In the genomic region with DNA sequence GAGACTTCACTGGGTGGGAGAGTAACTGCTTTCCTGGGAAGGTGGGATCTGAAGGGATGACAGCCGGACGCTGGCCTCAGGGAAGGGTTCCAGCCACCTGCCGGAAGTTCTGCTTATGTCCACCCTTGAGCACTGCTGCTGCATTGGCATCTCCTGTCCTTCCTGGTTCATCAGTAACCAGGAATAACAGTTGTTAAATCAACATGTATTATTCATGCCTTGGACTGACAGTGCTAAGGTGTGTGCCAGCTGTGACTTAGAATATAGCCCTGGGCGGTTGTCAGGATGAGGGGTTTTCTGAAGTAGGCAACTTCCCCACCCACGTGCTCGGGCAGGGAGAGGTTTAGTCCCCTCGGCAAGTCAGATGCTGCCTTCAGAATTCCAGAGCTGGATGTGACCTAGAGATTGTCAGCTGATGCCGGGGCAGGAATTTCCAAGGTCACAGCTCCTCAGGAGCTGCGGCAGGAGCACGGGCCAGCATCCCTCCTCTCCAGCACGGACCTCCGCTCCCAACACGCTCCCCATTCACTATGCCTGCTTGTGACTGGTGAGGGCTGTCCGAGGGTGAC, we compare ENCODE assay signal across 30 cellular contexts. TPM values are rescaled to one million over a fixed set of nuclear protein-coding genes. Genes with fewer than 3 reads are reported as not detected.
DNase-seq lines count a peak whose midpoint lies in the region; ATAC-seq and TF ChIP-seq lines count a peak whose summit lies in the region.
"Had no signal": no experiment of that assay in that cellular context is flagged by ENCODE, and none has a peak within 500 bp of the region (broad histone marks: within the 10 kb centered on the region; RNA-seq: fewer than 3 reads in every experiment).

No MANE protein-coding gene starts in this region.

- intact Hi-C loops in prostate gland (cut with DNase I): no loop called here

- H3K27me3 Mint-ChIP-seq in endodermal cell (ENCODE audit: insufficient read depth): no peaks in the 10 kb centered on the region
- no peaks in the 10 kb centered on the region for H3K27me3 Mint-ChIP-seq in activated CD4-positive, alpha-beta T cell treated with anti-CD3 and anti-CD28 coated beads, Interleukin-2, amount 10 ng/mL, durations not matched to agents 7 days and 5 days

- H3K36me3 Mint-ChIP-seq in endodermal cell (ENCODE audit: low read depth): no peaks in the 10 kb centered on the region
- no peaks in the 10 kb centered on the region for H3K36me3 Mint-ChIP-seq in activated CD4-positive, alpha-beta T cell treated with anti-CD3 and anti-CD28 coated beads, Interleukin-2, amount 10 ng/mL, durations not matched to agents 7 days and 5 days (ENCODE audit: low read depth)
- H3K36me3 Mint-ChIP-seq: mesothelial cell of epicardium; naive thymus-derived CD4-positive, alpha-beta T cell; type B pancreatic cell had no signal

- H3K79me2 ChIP-seq in Karpas-422 (ENCODE audit: low read length): no peaks in the 10 kb centered on the region

- H3K36me3 ChIP-seq in H7 (replicated peaks; ENCODE audit: control insufficient read depth, insufficient read depth, low read length): no peaks in the 10 kb centered on the region
- H3K36me3 ChIP-seq in endodermal cell (ENCODE audit: control insufficient read depth, insufficient read depth, low read length): no peaks in the 10 kb centered on the region
- H3K36me3 ChIP-seq in prostate gland: no peaks in the 10 kb centered on the region
- no peaks in the 10 kb centered on the region for H3K36me3 ChIP-seq in Karpas-422 (ENCODE audit: insufficient read depth, low read length)
- H3K36me3 ChIP-seq: BE2C had no signal

- peaks cover 6% of the 10 kb centered on the region for H3K4me1 Mint-ChIP-seq in endodermal cell
- no peaks in the 10 kb centered on the region for H3K4me1 Mint-ChIP-seq in activated CD4-positive, alpha-beta T cell treated with anti-CD3 and anti-CD28 coated beads, Interleukin-2, amount 10 ng/mL, durations not matched to agents 7 days and 5 days

- ATAC-seq in left lobe of liver: peak; percentile 74
- ATAC-seq: HCT116; naive thymus-derived CD4-positive, alpha-beta T cell; Right ventricle myocardium inferior had no signal

- H3K9me3 ChIP-seq in endodermal cell (ENCODE audit: control insufficient read depth, low read length) (no peaks in the 10 kb centered on the region), prostate gland (no peaks in the 10 kb centered on the region), Karpas-422 (ENCODE audit: low read length) (no peaks in the 10 kb centered on the region)
- H3K9me3 ChIP-seq: BE2C had no signal

- H3K4me3 Mint-ChIP-seq in endodermal cell: no peak overlapping the region
- no peak overlapping the region for H3K4me3 Mint-ChIP-seq in activated CD4-positive, alpha-beta T cell treated with anti-CD3 and anti-CD28 coated beads, Interleukin-2, amount 10 ng/mL, durations not matched to agents 7 days and 5 days
- H3K4me3 Mint-ChIP-seq: activated T-cell treated with anti-CD3 and anti-CD28 coated beads, Interleukin-2, amount 50 U/mL, for 24 hours; mesothelial cell of epicardium; naive thymus-derived CD4-positive, alpha-beta T cell; type B pancreatic cell had no signal

- no peaks in the 10 kb centered on the region for H3K9me2 ChIP-seq in Karpas-422 (replicated peaks; ENCODE audit: insufficient read depth, low read length)

- H3K4me3 ChIP-seq in H7 (ENCODE audit: insufficient read depth, low read depth, low read length) (no peak overlapping the region), endodermal cell (ENCODE audit: low read length) (no peak overlapping the region), prostate gland (no peak overlapping the region), Karpas-422 (ENCODE audit: low read length) (no peak overlapping the region)
- H3K4me3 ChIP-seq: smooth muscle cell had no signal

- in situ Hi-C loops in ACHN (cut with HindIII; ENCODE audit: low pct_ligation_motif_present, low pct_unique_long_range_greater_than_20kb, low sequenced_read_pairs): no loop called here

- CTCF ChIA-PET in activated CD4-positive, alpha-beta T cell treated with anti-CD3 and anti-CD28 coated beads, Interleukin-2, amount 10 ng/mL, durations not matched to agents 7 days and 5 days (lab: Charles Lee): no interaction called here

- WGBS in endodermal cell (ENCODE audit: insufficient coverage in 1 of 2, insufficient read length in 1 of 2), 2 experiments: 81 to 86% methylated on average over 8 to 14 of the region's 14 CpGs
- WGBS in prostate gland: 35% methylated on average over 14 of the region's 14 CpGs

- H3K4me1 ChIP-seq in endodermal cell (ENCODE audit: control insufficient read depth, insufficient read depth, low read length) (no peaks in the 10 kb centered on the region), prostate gland (replicated peaks) (no peaks in the 10 kb centered on the region), Karpas-422 (ENCODE audit: low read length) (no peaks in the 10 kb centered on the region)
- H3K4me1 ChIP-seq: BE2C had no signal

- H2AFZ ChIP-seq in Karpas-422 (ENCODE audit: low read length): no peak overlapping the region

- DNase-seq in ACHN (peak; percentile 14), H7 (peak; percentile 56), endodermal cell (peak; percentile 53), left lobe of liver (ENCODE audit: low spot score) (peak; percentile 79), prostate gland (ENCODE audit: low spot score) (no peak), Karpas-422 (no peak)
- no peak for DNase-seq in activated CD4-positive, alpha-beta T cell treated with anti-CD3 and anti-CD28 coated beads, Interleukin-2, amount 10 ng/mL, durations not matched to agents 7 days and 5 days
- no peak for DNase-seq in NK-92 treated with Interleukin-12 subunit alpha and Interleukin-12 subunit beta, amount 100 ng/mL, for 24 hours (lab: John Stamatoyannopoulos, UW)
- DNase-seq: activated CD4-positive, alpha-beta T cell treated with anti-CD3 and anti-CD28 coated beads for 48 hours; activated T-cell treated with anti-CD3 and anti-CD28 coated beads, Interleukin-2, amount 50 U/mL, for 24 hours; BE2C; cerebellar nuclear complex; erythroblast; head of caudate nucleus; kidney glomerular epithelial cell; MV-4-11; naive thymus-derived CD4-positive, alpha-beta T cell; nucleus accumbens; OCI-M1; stimulated activated CD4-positive, alpha-beta T cell treated with anti-CD3 and anti-CD28 coated beads, Interleukin-2, amount 100 ng/mL, for 48 hours had no signal

- H3K4me2 ChIP-seq in Karpas-422 (ENCODE audit: low read depth, low read length, poor library complexity, severe bottlenecking): no peak overlapping the region
- H3K4me2 ChIP-seq: KMS-11, smooth muscle cell had no signal

- no peaks in the 10 kb centered on the region for H4K20me1 ChIP-seq in Karpas-422 (ENCODE audit: insufficient read depth, low read depth, low read length)

- no peak overlapping the region for H3K27ac Mint-ChIP-seq in endodermal cell
- H3K27ac Mint-ChIP-seq in activated CD4-positive, alpha-beta T cell treated with anti-CD3 and anti-CD28 coated beads, Interleukin-2, amount 10 ng/mL, durations not matched to agents 7 days and 5 days: no peak overlapping the region
- H3K27ac Mint-ChIP-seq: activated T-cell treated with anti-CD3 and anti-CD28 coated beads, Interleukin-2, amount 50 U/mL, for 24 hours; mesothelial cell of epicardium; type B pancreatic cell had no signal

- no peaks in the 10 kb centered on the region for H3K9me3 Mint-ChIP-seq in endodermal cell
- H3K9me3 Mint-ChIP-seq in activated CD4-positive, alpha-beta T cell treated with anti-CD3 and anti-CD28 coated beads, Interleukin-2, amount 10 ng/mL, durations not matched to agents 7 days and 5 days: no peaks in the 10 kb centered on the region
- H3K9me3 Mint-ChIP-seq: activated T-cell treated with anti-CD3 and anti-CD28 coated beads, Interleukin-2, amount 50 U/mL, for 24 hours; mesothelial cell of epicardium; naive thymus-derived CD4-positive, alpha-beta T cell; type B pancreatic cell had no signal

- H3K27ac ChIP-seq in endodermal cell (ENCODE audit: low read depth, low read length) (no peak overlapping the region), prostate gland (no peak overlapping the region), Karpas-422 (ENCODE audit: low read length) (no peak overlapping the region)
- H3K27ac ChIP-seq: KMS-11, VCaP had no signal

- TF ChIP-seq CTCF in endodermal cell (conservative IDR thresholded peaks at IDR 0.05) (no peak), prostate gland (IDR thresholded peaks at IDR 0.05) (no peak)

- H3K27me3 ChIP-seq in H7 (ENCODE audit: control insufficient read depth, insufficient read depth, low read length): no peaks in the 10 kb centered on the region
- H3K27me3 ChIP-seq in endodermal cell (ENCODE audit: control insufficient read depth, insufficient read depth, low read length, poor library complexity, severe bottlenecking): no peaks in the 10 kb centered on the region
- H3K27me3 ChIP-seq in prostate gland (replicated peaks; ENCODE audit: insufficient read depth): no peaks in the 10 kb centered on the region
- no peaks in the 10 kb centered on the region for H3K27me3 ChIP-seq in Karpas-422 (ENCODE audit: low read length)

- H3K9ac ChIP-seq in endodermal cell (ENCODE audit: extremely low read depth, low read length, poor library complexity, severe bottlenecking) (no peak overlapping the region), Karpas-422 (ENCODE audit: low read length) (no peak overlapping the region)
- H3K9ac ChIP-seq: KMS-11 had no signal

- POLR2A ChIA-PET in activated CD4-positive, alpha-beta T cell treated with anti-CD3 and anti-CD28 coated beads, Interleukin-2, amount 10 ng/mL, durations not matched to agents 7 days and 5 days (lab: Charles Lee): no interaction called here

- TF ChIP-seq POLR2A in prostate gland (IDR thresholded peaks at IDR 0.05): no peak

RNA-seq across cellular contexts. Expression of a gene that starts 17.9 kb away (rescaled TPM):
- total RNA-seq in H7 (2014; rRNA removed; shearing (Covaris generic)): not detected in 2 replicates
- not detected for total RNA-seq in endodermal cell
- not detected for polyA plus RNA-seq in endodermal cell (2013, experiment 1 of 2)
- polyA plus RNA-seq in endodermal cell (2013, experiment 2 of 2): not detected
- 16.4 TPM for total RNA-seq in left lobe of liver
- not detected for total RNA-seq in activated CD4-positive, alpha-beta T cell treated with anti-CD3 and anti-CD28 coated beads, Interleukin-2, amount 10 ng/mL, durations not matched to agents 7 days and 5 days
- not detected for total RNA-seq in prostate gland
- not detected in 2 replicates for total RNA-seq in Karpas-422 (2014; rRNA removed; shearing (Covaris generic); ENCODE audit: low replicate concordance)
- total RNA-seq: A673; fibroblast of villous mesenchyme; mesothelial cell of epicardium; naive thymus-derived CD4-positive, alpha-beta T cell; NCI-H460; Right ventricle myocardium inferior; smooth muscle cell had no signal
- polyA plus RNA-seq: naive thymus-derived CD4-positive, alpha-beta T cell; smooth muscle cell had no signal

Comparison
In these comparisons a context has a peak if more than half of its experiments do, and no peak if none do; other contexts are left out.
1. DNase-seq: peak in ACHN (single experiment), H7 (single experiment), endodermal cell (single experiment) and left lobe of liver (single experiment); none in activated CD4-positive, alpha-beta T cell treated with anti-CD3 and anti-CD28 coated beads, Interleukin-2, amount 10 ng/mL, durations not matched to agents 7 days and 5 days (single experiment), NK-92 treated with Interleukin-12 subunit alpha and Interleukin-12 subunit beta, amount 100 ng/mL, for 24 hours (single experiment), prostate gland (single experiment) and Karpas-422 (single experiment).
2. RNA of a gene that starts 17.9 kb away (total RNA-seq): 16.4 TPM in left lobe of liver (single experiment); not detected in prostate gland, not detected in H7, not detected in endodermal cell, not detected in activated CD4-positive, alpha-beta T cell treated with anti-CD3 and anti-CD28 coated beads, Interleukin-2, amount 10 ng/mL, durations not matched to agents 7 days and 5 days and not detected in Karpas-422; every median in the first group is over 10 times any median in the second.